13 cellular contexts compared by ENCODE assay signal in the genomic region with DNA sequence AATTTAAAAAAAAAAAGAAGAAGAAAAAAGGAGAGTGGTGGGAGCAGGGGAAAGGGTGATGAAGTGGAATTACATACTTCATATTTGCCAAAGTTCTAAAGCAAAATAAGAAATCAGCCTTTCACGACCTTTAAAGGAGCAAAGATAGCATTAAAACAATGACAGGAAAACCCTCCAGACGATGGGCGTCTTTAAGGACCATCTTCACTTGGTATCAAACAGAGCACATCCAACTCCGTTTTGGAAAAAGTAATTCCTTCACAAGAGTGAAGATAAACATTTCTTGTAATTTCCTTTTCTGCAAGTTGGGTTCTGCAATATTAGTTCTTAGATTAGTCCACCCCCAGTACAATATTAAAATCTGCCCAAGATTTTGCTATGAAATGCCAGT. TPM values are rescaled to one million over a fixed set of nuclear protein-coding genes. Genes with fewer than 3 reads are reported as not detected.
DNase-seq lines count a peak whose midpoint lies in the region; ATAC-seq and TF ChIP-seq lines count a peak whose summit lies in the region.
"Had no signal": no experiment of that assay in that cellular context is flagged by ENCODE, and none has a peak within 500 bp of the region (broad histone marks: within the 10 kb centered on the region; RNA-seq: fewer than 3 reads in every experiment).

No MANE protein-coding gene starts in this region.

- POLR2A ChIA-PET in CD4-positive, alpha-beta memory T cell (lab: Charles Lee; ENCODE audit: partially characterized antibody), result no interaction called here

- H3K9ac ChIP-seq in skeletal muscle tissue (ENCODE audit: low read depth in 1 of 3, low read length in 3 of 3), result no peak overlapping the region
- H3K9ac ChIP-seq in mesendoderm (ENCODE audit: low read length), result no peak overlapping the region
- H3K9ac ChIP-seq: neural progenitor cell had no signal

- H3K4me3 Mint-ChIP-seq in CD4-positive, alpha-beta memory T cell, result peak overlapping the region in 6 of 8 donors; percentile 6 to 63 (median 50)
- H3K4me3 Mint-ChIP-seq in endothelial cell (ENCODE audit: unreplicated experiment), result peak overlapping the region; percentile 90
- H3K4me3 Mint-ChIP-seq: GM23338, neural progenitor cell had no signal

- WGBS in mesendoderm (ENCODE audit: extremely low coverage, insufficient coverage, low lambda C conversion rate), result no CpG with 5 or more reads among the region's 4 CpGs

- no peaks in the 10 kb centered on the region for H3K9me3 ChIP-seq in CD4-positive, alpha-beta memory T cell (ENCODE audit: control insufficient read depth in 1 of 2, low read length in 2 of 2)
- no peaks in the 10 kb centered on the region for H3K9me3 ChIP-seq in skeletal muscle tissue (ENCODE audit: control insufficient read depth in 3 of 3, low read length in 3 of 3)
- H3K9me3 ChIP-seq: Peyer's patch had no signal

- H3K27me3 Mint-ChIP-seq in CD4-positive, alpha-beta memory T cell, result peaks cover 8 to 9% of the 10 kb centered on the region in 2 donors
- H3K27me3 Mint-ChIP-seq in endothelial cell (ENCODE audit: unreplicated experiment), result peaks cover 3% of the 10 kb centered on the region

- H3K9me3 Mint-ChIP-seq in CD4-positive, alpha-beta memory T cell, result peaks cover 0 to 7% (median 0%) of the 10 kb centered on the region in 8 donors
- no peaks in the 10 kb centered on the region for H3K9me3 Mint-ChIP-seq in endothelial cell (ENCODE audit: unreplicated experiment)
- H3K9me3 Mint-ChIP-seq: GM23338 had no signal

- H2BK5ac ChIP-seq in mesendoderm (ENCODE audit: low read length), result no peak overlapping the region

- H2BK15ac ChIP-seq in mesendoderm (replicated peaks; ENCODE audit: low read depth), result no peak overlapping the region

- intact Hi-C loops in CD4-positive, alpha-beta memory T cell (cut with micrococcal nuclease), result no loop called here

- H3K4ac ChIP-seq in mesendoderm (ENCODE audit: low read depth, low read length), result no peak overlapping the region

- no peaks in the 10 kb centered on the region for H3K4me1 ChIP-seq in CD4-positive, alpha-beta memory T cell (ENCODE audit: insufficient read depth, low read length)
- peaks cover 0 to 7% (median 0%) of the 10 kb centered on the region in 3 donors for H3K4me1 ChIP-seq in skeletal muscle tissue (ENCODE audit: control insufficient read depth in 3 of 3, insufficient read depth in 3 of 3, low read length in 3 of 3)
- H3K4me1 ChIP-seq in mesendoderm (ENCODE audit: control insufficient read depth, low read depth, low read length), result no peaks in the 10 kb centered on the region
- H3K4me1 ChIP-seq: Peyer's patch had no signal

- H3K4me2 ChIP-seq in mesendoderm (ENCODE audit: low read length), result no peak overlapping the region
- H3K4me2 ChIP-seq: GM23338, neural progenitor cell had no signal

- H3K36me3 ChIP-seq in CD4-positive, alpha-beta memory T cell (ENCODE audit: insufficient read depth, low read length), result no peaks in the 10 kb centered on the region
- H3K36me3 ChIP-seq in skeletal muscle tissue (ENCODE audit: control insufficient read depth in 3 of 3, insufficient read depth in 3 of 3, low read length in 3 of 3) (no peaks in the 10 kb centered on the region), mesendoderm (ENCODE audit: control insufficient read depth, insufficient read depth, low read length) (no peaks in the 10 kb centered on the region)
- H3K36me3 ChIP-seq: neural progenitor cell, Peyer's patch had no signal

- TF ChIP-seq CTCF in endothelial cell (IDR thresholded peaks at IDR 0.05; ENCODE audit: unreplicated experiment), result no peak

- H4K8ac ChIP-seq in mesendoderm (ENCODE audit: low read depth, low read length), result no peak overlapping the region

- peaks cover 2 to 15% (median 7%) of the 10 kb centered on the region in 4 donors for H3K4me1 Mint-ChIP-seq in CD4-positive, alpha-beta memory T cell
- peaks cover 42% of the 10 kb centered on the region for H3K4me1 Mint-ChIP-seq in endothelial cell (ENCODE audit: unreplicated experiment)
- H3K4me1 Mint-ChIP-seq: GM23338, neural progenitor cell had no signal

- no peak overlapping the region for H3K18ac ChIP-seq in mesendoderm (ENCODE audit: low read length)

- H3K36me3 Mint-ChIP-seq in CD4-positive, alpha-beta memory T cell, result no peaks in the 10 kb centered on the region
- H3K36me3 Mint-ChIP-seq in endothelial cell (ENCODE audit: low read depth, unreplicated experiment), result peaks cover 12% of the 10 kb centered on the region
- H3K36me3 Mint-ChIP-seq: neural progenitor cell had no signal

- H3K79me1 ChIP-seq in mesendoderm (ENCODE audit: low read length), result no peaks in the 10 kb centered on the region

- no peak overlapping the region for H3K27ac ChIP-seq in CD4-positive, alpha-beta memory T cell (ENCODE audit: low read depth, low read length)
- H3K27ac ChIP-seq in skeletal muscle tissue (ENCODE audit: low read depth, low read length), result peak overlapping the region; percentile 50
- no peak overlapping the region for H3K27ac ChIP-seq in mesendoderm (ENCODE audit: low read depth, low read length)
- H3K27ac ChIP-seq: neural progenitor cell had no signal

- H3K27ac Mint-ChIP-seq in CD4-positive, alpha-beta memory T cell, result no peak overlapping the region
- H3K27ac Mint-ChIP-seq in endothelial cell (ENCODE audit: unreplicated experiment), result peak overlapping the region; percentile 98
- H3K27ac Mint-ChIP-seq: GM23338, neural progenitor cell had no signal

- H3K23ac ChIP-seq in mesendoderm (ENCODE audit: low read length), result no peak overlapping the region

- DNase-seq in CD4-positive, alpha-beta memory T cell, result no peak
- no peak for DNase-seq in endothelial cell (ENCODE audit: low spot score)
- no peak for DNase-seq in mesendoderm
- no peak for DNase-seq in NCI-H1930 (lab: John Stamatoyannopoulos, UW)
- DNase-seq in HCEC 1CT, result no peak
- DNase-seq: cerebellar nuclear complex, NCI-H1105 treated with DMSO at 0.1 percent for 48 hours, NCI-H510A treated with DMSO at 0.1 percent for 48 hours, Peyer's patch had no signal

- H3K27me3 ChIP-seq in CD4-positive, alpha-beta memory T cell (ENCODE audit: insufficient read depth, low read length), result no peaks in the 10 kb centered on the region
- H3K27me3 ChIP-seq in skeletal muscle tissue (ENCODE audit: control insufficient read depth in 3 of 3, insufficient read depth in 3 of 3, low read length in 3 of 3), result no peaks in the 10 kb centered on the region
- no peaks in the 10 kb centered on the region for H3K27me3 ChIP-seq in mesendoderm (ENCODE audit: insufficient read depth, low read length, poor library complexity)
- H3K27me3 ChIP-seq: neural progenitor cell, Peyer's patch had no signal

- no peak overlapping the region for H2AK5ac ChIP-seq in mesendoderm (ENCODE audit: low read length)

- no peak overlapping the region for H3K4me3 ChIP-seq in CD4-positive, alpha-beta memory T cell (ENCODE audit: low read length in 2 of 2)
- H3K4me3 ChIP-seq in skeletal muscle tissue (ENCODE audit: low read length in 3 of 3) (peak overlapping the region; percentile 0 to 20 (median 11)), mesendoderm (ENCODE audit: low read length) (no peak overlapping the region)
- H3K4me3 ChIP-seq: GM23338, neural progenitor cell had no signal

- ATAC-seq in HG02610 (IDR thresholded peaks at IDR 0.05; ENCODE audit: unreplicated experiment), result peak; percentile 7
- ATAC-seq: GM23338 had no signal

- no peak overlapping the region for H2BK120ac ChIP-seq in mesendoderm (ENCODE audit: low read depth, low read length)

- no peak overlapping the region for H3K56ac ChIP-seq in mesendoderm (ENCODE audit: low read length)

- CTCF ChIA-PET in CD4-positive, alpha-beta memory T cell (lab: Charles Lee; ENCODE audit: partially characterized antibody), result no interaction called here

- no peak overlapping the region for H4K5ac ChIP-seq in mesendoderm (ENCODE audit: low read length)

- H3K79me2 ChIP-seq in mesendoderm (ENCODE audit: control insufficient read depth, insufficient read depth, low read length), result no peaks in the 10 kb centered on the region

RNA-seq across cellular contexts. Expression of a gene that starts 32.8 kb away (rescaled TPM):
- 10 to 100 TPM; 14.9 to 18.3 TPM for total RNA-seq in CD4-positive, alpha-beta memory T cell
- 10 to 100 TPM in 1 of 2 donors, 1 to 10 TPM in 1; 3.1 to 12.1 TPM for polyA plus RNA-seq in CD4-positive, alpha-beta memory T cell
- total RNA-seq in endothelial cell (ENCODE audit: unreplicated experiment) (102 TPM), skeletal muscle tissue (21.4 TPM)
- polyA plus RNA-seq in mesendoderm (2013, experiment 1 of 2), result 2.9 TPM
- polyA plus RNA-seq in mesendoderm (2013, experiment 2 of 2), result 3.6 TPM

Comparison
In these comparisons a context has a peak if more than half of its experiments do, and no peak if none do; other contexts are left out.
1. H3K4me3 ChIP-seq: peak in skeletal muscle tissue (3 of 3); none in CD4-positive, alpha-beta memory T cell (0 of 2) and mesendoderm (single experiment).